In the genomic region with DNA sequence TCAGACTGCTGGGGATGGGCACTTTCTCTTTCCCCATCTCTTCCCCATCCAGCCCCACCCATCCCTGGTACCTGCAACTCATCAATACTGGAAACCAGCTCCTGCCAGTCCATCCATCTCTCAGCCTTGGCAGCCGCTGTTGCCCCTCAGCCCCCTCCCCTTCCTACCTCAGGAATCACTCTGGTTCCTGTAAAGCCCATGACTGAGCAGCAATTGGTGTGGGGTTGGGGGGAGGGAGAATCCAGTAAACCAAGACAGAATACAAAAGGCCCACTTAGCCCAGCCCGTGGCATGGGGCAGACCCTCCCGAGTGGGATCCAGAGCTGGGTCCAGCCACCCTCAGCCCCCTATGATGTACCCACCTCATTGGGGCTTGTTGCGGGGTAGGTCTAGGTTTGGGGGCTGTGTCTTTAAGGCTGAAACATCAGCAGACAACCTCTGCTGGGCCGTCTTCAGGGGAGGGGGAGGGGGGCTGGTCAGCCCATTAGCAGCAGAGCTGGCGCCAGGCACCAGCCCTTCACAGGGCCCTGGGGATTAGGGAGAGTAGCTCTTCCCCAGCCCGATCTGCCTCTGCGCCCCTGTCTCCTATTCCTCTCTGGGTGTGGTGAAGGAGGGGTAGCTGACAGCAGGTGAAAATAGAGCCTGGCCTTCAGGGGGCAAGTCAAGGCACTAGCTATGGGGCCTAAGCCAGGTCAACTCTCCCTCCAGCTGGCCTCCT, we compare ENCODE assay signal across 21 cellular contexts. TPM values are rescaled to one million over a fixed set of nuclear protein-coding genes. Genes with fewer than 3 reads are reported as not detected.
DNase-seq lines count a peak whose midpoint lies in the region; FAIRE-seq and TF ChIP-seq lines count a peak whose summit lies in the region.
"Had no signal": no experiment of that assay in that cellular context is flagged by ENCODE, and none has a peak within 500 bp of the region (broad histone marks: within the 10 kb centered on the region; RNA-seq: fewer than 3 reads in every experiment).

No MANE protein-coding gene starts in this region.

- POLR2A ChIA-PET in CD8-positive, alpha-beta memory T cell (lab: Charles Lee): interaction anchor here (0.6 kb wide), 1 partner anchor 557 kb away, joined by 3 read pairs; no protein-coding TSS in a partner anchor

- H2BK5ac ChIP-seq in mesendoderm (ENCODE audit: low read length): no peak overlapping the region

- H3K4me1 Mint-ChIP-seq in CD8-positive, alpha-beta memory T cell: peaks cover 10 to 28% (median 14%) of the 10 kb centered on the region in 3 donors

- no peak overlapping the region for H3K4ac ChIP-seq in mesendoderm (ENCODE audit: low read depth, low read length)

- H3K27ac ChIP-seq in mesendoderm (ENCODE audit: low read depth, low read length): no peak overlapping the region
- H3K27ac ChIP-seq in CD8-positive, alpha-beta memory T cell (ENCODE audit: low read depth, low read length): no peak overlapping the region
- H3K27ac ChIP-seq: gastrocnemius medialis, lower lobe of right lung, psoas muscle, thoracic aorta had no signal

- H3K9me3 ChIP-seq in MG63: no peaks in the 10 kb centered on the region
- H3K9me3 ChIP-seq in CD8-positive, alpha-beta memory T cell (ENCODE audit: low read length): no peaks in the 10 kb centered on the region
- H3K9me3 ChIP-seq: gastrocnemius medialis, lower lobe of right lung, psoas muscle, thoracic aorta had no signal

- H3K79me1 ChIP-seq in mesendoderm (ENCODE audit: low read length): no peaks in the 10 kb centered on the region

- H3K4me3 Mint-ChIP-seq in CD8-positive, alpha-beta memory T cell: no peak overlapping the region
- H3K4me3 Mint-ChIP-seq: activated B cell treated with CpG ODN at 0.5 μM for 24 hours; activated CD8-positive, alpha-beta T cell treated with anti-CD3 and anti-CD28 coated beads, Interleukin-2, amount 10 ng/mL, durations not matched to agents 7 days and 5 days; activated naive CD8-positive, alpha-beta T cell treated with anti-CD3 and anti-CD28 coated beads, Interleukin-2, amount 10 ng/mL, durations not matched to agents 7 days and 5 days; dendritic cell treated with granulocyte-macrophage colony-stimulating factor and Interleukin-4, amounts not matched to agents 40 ng/mL and 50 ng/mL, for 4 days had no signal

- no peaks in the 10 kb centered on the region for H3K4me1 ChIP-seq in mesendoderm (ENCODE audit: control insufficient read depth, low read depth, low read length)
- H3K4me1 ChIP-seq in CD8-positive, alpha-beta memory T cell (ENCODE audit: insufficient read depth, low read length): peaks cover 13% of the 10 kb centered on the region

- peak overlapping the region; percentile 33 for H3K4me3 ChIP-seq in MG63
- H3K4me3 ChIP-seq in mesendoderm (ENCODE audit: low read length): no peak overlapping the region
- H3K4me3 ChIP-seq in CD8-positive, alpha-beta memory T cell (ENCODE audit: low read length): no peak overlapping the region
- H3K4me3 ChIP-seq: gastrocnemius medialis, lower lobe of right lung, psoas muscle had no signal

- H4K5ac ChIP-seq in mesendoderm (ENCODE audit: low read length): no peak overlapping the region

- DNase-seq in DMS153 treated with DMSO at 0.1 percent for 48 hours (lab: John Stamatoyannopoulos, UW; ENCODE audit: unreplicated experiment) (peak; percentile 59), MG63 (no peak), NCI-H82 (lab: John Stamatoyannopoulos, UW) (peak; percentile 95), mesendoderm (peak; percentile 38), RCC 7860 (ENCODE audit: low spot score) (no peak), anterior cingulate cortex (lab: John Stamatoyannopoulos, UW) (no peak), GM12891 (ENCODE audit: insufficient read length, low spot score) (no peak)
- no peak for DNase-seq in CD8-positive, alpha-beta memory T cell
- DNase-seq: activated B cell treated with CpG ODN at 0.5 μM for 24 hours; activated CD8-positive, alpha-beta T cell treated with anti-CD3 and anti-CD28 coated beads, Interleukin-2, amount 10 ng/mL, durations not matched to agents 7 days and 5 days; activated naive CD8-positive, alpha-beta T cell treated with anti-CD3 and anti-CD28 coated beads, Interleukin-2, amount 10 ng/mL, durations not matched to agents 7 days and 5 days; gastrocnemius medialis; lower lobe of right lung; naive B cell; psoas muscle; T-helper 2 cell had no signal

- H3K4me2 ChIP-seq in mesendoderm (ENCODE audit: low read length): no peak overlapping the region

- H3K18ac ChIP-seq in mesendoderm (ENCODE audit: low read length): no peak overlapping the region

- TF ChIP-seq POLR2A in GM12891 (IDR thresholded peaks at IDR 0.05; ENCODE audit: low read depth, low read length): no peak

- peaks cover 33 to 58% of the 10 kb centered on the region in 2 donors for H3K27me3 Mint-ChIP-seq in CD8-positive, alpha-beta memory T cell

- H2BK120ac ChIP-seq in mesendoderm (ENCODE audit: low read depth, low read length): no peak overlapping the region

- no peak overlapping the region for H3K27ac Mint-ChIP-seq in CD8-positive, alpha-beta memory T cell
- H3K27ac Mint-ChIP-seq: activated B cell treated with CpG ODN at 0.5 μM for 24 hours; activated CD8-positive, alpha-beta T cell treated with anti-CD3 and anti-CD28 coated beads, Interleukin-2, amount 10 ng/mL, durations not matched to agents 7 days and 5 days; activated naive CD8-positive, alpha-beta T cell treated with anti-CD3 and anti-CD28 coated beads, Interleukin-2, amount 10 ng/mL, durations not matched to agents 7 days and 5 days; dendritic cell treated with granulocyte-macrophage colony-stimulating factor and Interleukin-4, amounts not matched to agents 40 ng/mL and 50 ng/mL, for 4 days had no signal

- CTCF ChIA-PET in CD8-positive, alpha-beta memory T cell (lab: Charles Lee): interaction anchor here (0.9 to 12.3 kb wide), 9 partner anchors 10 to 72 kb away, joined by 3 to 109 read pairs (median 7); partner anchors contain the start of genes C1QL4 and DNAJC22

- H3K9ac ChIP-seq in mesendoderm (ENCODE audit: low read length): no peak overlapping the region

- no CpG with 5 or more reads among the region's 8 CpGs for WGBS in mesendoderm (ENCODE audit: extremely low coverage, insufficient coverage, low lambda C conversion rate)

- peak overlapping the region; percentile 15 for H3K23ac ChIP-seq in mesendoderm (ENCODE audit: low read length)

- H3K9me3 Mint-ChIP-seq in CD8-positive, alpha-beta memory T cell: no peaks in the 10 kb centered on the region
- H3K9me3 Mint-ChIP-seq: activated B cell treated with CpG ODN at 0.5 μM for 24 hours; activated naive CD8-positive, alpha-beta T cell treated with anti-CD3 and anti-CD28 coated beads, Interleukin-2, amount 10 ng/mL, durations not matched to agents 7 days and 5 days; dendritic cell treated with granulocyte-macrophage colony-stimulating factor and Interleukin-4, amounts not matched to agents 40 ng/mL and 50 ng/mL, for 4 days; naive B cell had no signal

- no peak overlapping the region for H3K56ac ChIP-seq in mesendoderm (ENCODE audit: low read length)

- no peaks in the 10 kb centered on the region for H3K36me3 Mint-ChIP-seq in CD8-positive, alpha-beta memory T cell
- H3K36me3 Mint-ChIP-seq: activated naive CD8-positive, alpha-beta T cell treated with anti-CD3 and anti-CD28 coated beads, Interleukin-2, amount 10 ng/mL, durations not matched to agents 7 days and 5 days; naive B cell had no signal

- no peak overlapping the region for H2BK15ac ChIP-seq in mesendoderm (replicated peaks; ENCODE audit: low read depth)

- H4K8ac ChIP-seq in mesendoderm (ENCODE audit: low read depth, low read length): no peak overlapping the region

- no peaks in the 10 kb centered on the region for H3K27me3 ChIP-seq in MG63
- peaks cover 35% of the 10 kb centered on the region for H3K27me3 ChIP-seq in mesendoderm (ENCODE audit: insufficient read depth, low read length, poor library complexity)
- H3K27me3 ChIP-seq in CD8-positive, alpha-beta memory T cell (ENCODE audit: insufficient read depth, low read length, poor library complexity, severe bottlenecking): peaks cover 39% of the 10 kb centered on the region

- FAIRE-seq in RCC 7860 (lab: Jason Lieb, UNC) (no peak), GM12891 (lab: Jason Lieb, UNC) (no peak)
- FAIRE-seq: GM19239 had no signal

- H3K79me2 ChIP-seq in mesendoderm (ENCODE audit: control insufficient read depth, insufficient read depth, low read length): no peaks in the 10 kb centered on the region

- no peak overlapping the region for H2AK5ac ChIP-seq in mesendoderm (ENCODE audit: low read length)

- H3K36me3 ChIP-seq in MG63 (no peaks in the 10 kb centered on the region), mesendoderm (ENCODE audit: control insufficient read depth, insufficient read depth, low read length) (no peaks in the 10 kb centered on the region)
- H3K36me3 ChIP-seq in CD8-positive, alpha-beta memory T cell (ENCODE audit: insufficient read depth, low read length): no peaks in the 10 kb centered on the region
- H3K36me3 ChIP-seq: gastrocnemius medialis, lower lobe of right lung, thoracic aorta had no signal

RNA-seq across cellular contexts. Expression of gene PRPH, which starts 0.7 kb away (rescaled TPM):
- total RNA-seq in MG63 (2014; rRNA removed; shearing (Covaris generic); ENCODE audit: low replicate concordance): 5.0 and 7.1 TPM in 2 replicates
- 0.49 TPM for polyA plus RNA-seq in mesendoderm (2013, experiment 1 of 2)
- 0.49 TPM for polyA plus RNA-seq in mesendoderm (2013, experiment 2 of 2)
- total RNA-seq in CD8-positive, alpha-beta memory T cell: not detected
- polyA plus RNA-seq in CD8-positive, alpha-beta memory T cell: not detected
- polyA plus RNA-seq in GM12891 (2012; ENCODE audit: low read depth, missing spikeins): 0.08 TPM
- total RNA-seq: activated B cell treated with CpG ODN at 0.5 μM for 24 hours; activated CD8-positive, alpha-beta T cell treated with anti-CD3 and anti-CD28 coated beads, Interleukin-2, amount 10 ng/mL, durations not matched to agents 7 days and 5 days; epithelial cell of proximal tubule; gastrocnemius medialis; psoas muscle; Right ventricle myocardium superior had no signal

RNA-seq across cellular contexts. Expression of gene TROAP, which starts 28.8 kb away (rescaled TPM):
- total RNA-seq in MG63 (2014; rRNA removed; shearing (Covaris generic); ENCODE audit: low replicate concordance): 24.3 and 37.3 TPM in 2 replicates
- 57.2 TPM for polyA plus RNA-seq in mesendoderm (2013, experiment 1 of 2)
- 56.2 TPM for polyA plus RNA-seq in mesendoderm (2013, experiment 2 of 2)
- total RNA-seq in CD8-positive, alpha-beta memory T cell: 10 to 100 TPM; 33.6 to 35.0 TPM
- polyA plus RNA-seq in CD8-positive, alpha-beta memory T cell: 0.79 TPM
- polyA plus RNA-seq in GM12891 (2012; ENCODE audit: low read depth, missing spikeins): 20.7 TPM

RNA-seq across cellular contexts. Expression of gene TUBA1C, which starts 29.4 kb away (rescaled TPM):
- 289 and 585 TPM in 2 replicates for total RNA-seq in MG63 (2014; rRNA removed; shearing (Covaris generic); ENCODE audit: low replicate concordance)
- 1,199 TPM for polyA plus RNA-seq in mesendoderm (2013, experiment 1 of 2)
- 1,164 TPM for polyA plus RNA-seq in mesendoderm (2013, experiment 2 of 2)
- total RNA-seq in CD8-positive, alpha-beta memory T cell: 100 to 1,000 TPM; 351 to 356 TPM
- 49.5 TPM for polyA plus RNA-seq in CD8-positive, alpha-beta memory T cell
- 238 TPM for polyA plus RNA-seq in GM12891 (2012; ENCODE audit: low read depth, missing spikeins)

RNA-seq across cellular contexts. Expression of gene C1QL4, which starts 42.7 kb away (rescaled TPM):
- 0.10 TPM in 1 of 2 replicates, not detected in the other for total RNA-seq in MG63 (2014; rRNA removed; shearing (Covaris generic); ENCODE audit: low replicate concordance)
- polyA plus RNA-seq in mesendoderm (2013, experiment 1 of 2): 0.06 TPM
- 0.04 TPM for polyA plus RNA-seq in mesendoderm (2013, experiment 2 of 2)
- total RNA-seq in CD8-positive, alpha-beta memory T cell: not detected
- polyA plus RNA-seq in CD8-positive, alpha-beta memory T cell: not detected
- polyA plus RNA-seq in GM12891 (2012; ENCODE audit: low read depth, missing spikeins): 0.12 TPM
- total RNA-seq: activated B cell treated with CpG ODN at 0.5 μM for 24 hours; activated CD8-positive, alpha-beta T cell treated with anti-CD3 and anti-CD28 coated beads, Interleukin-2, amount 10 ng/mL, durations not matched to agents 7 days and 5 days; activated naive CD8-positive, alpha-beta T cell treated with anti-CD3 and anti-CD28 coated beads, Interleukin-2, amount 10 ng/mL, durations not matched to agents 7 days and 5 days; epithelial cell of proximal tubule; gastrocnemius medialis; lower lobe of right lung; psoas muscle; Right ventricle myocardium superior; thoracic aorta had no signal
- polyA plus RNA-seq: psoas muscle had no signal

RNA-seq across cellular contexts. Expression of gene DNAJC22, which starts 52.4 kb away (rescaled TPM):
- 3.1 and 6.5 TPM in 2 replicates for total RNA-seq in MG63 (2014; rRNA removed; shearing (Covaris generic); ENCODE audit: low replicate concordance)
- 0.41 TPM for polyA plus RNA-seq in mesendoderm (2013, experiment 1 of 2)
- polyA plus RNA-seq in mesendoderm (2013, experiment 2 of 2): 0.32 TPM
- not detected for total RNA-seq in CD8-positive, alpha-beta memory T cell
- polyA plus RNA-seq in CD8-positive, alpha-beta memory T cell: not detected
- 0.08 TPM for polyA plus RNA-seq in GM12891 (2012; ENCODE audit: low read depth, missing spikeins)
- total RNA-seq: activated B cell treated with CpG ODN at 0.5 μM for 24 hours had no signal

Comparison
In these comparisons a context has a peak if more than half of its experiments do, and no peak if none do; other contexts are left out.
1. DNase-seq: peak in DMS153 treated with DMSO at 0.1 percent for 48 hours (single experiment), NCI-H82 (single experiment) and mesendoderm (single experiment); none in MG63 (single experiment), CD8-positive, alpha-beta memory T cell (0 of 5), RCC 7860 (single experiment), anterior cingulate cortex (0 of 58) and GM12891 (single experiment).